In the genomic region with DNA sequence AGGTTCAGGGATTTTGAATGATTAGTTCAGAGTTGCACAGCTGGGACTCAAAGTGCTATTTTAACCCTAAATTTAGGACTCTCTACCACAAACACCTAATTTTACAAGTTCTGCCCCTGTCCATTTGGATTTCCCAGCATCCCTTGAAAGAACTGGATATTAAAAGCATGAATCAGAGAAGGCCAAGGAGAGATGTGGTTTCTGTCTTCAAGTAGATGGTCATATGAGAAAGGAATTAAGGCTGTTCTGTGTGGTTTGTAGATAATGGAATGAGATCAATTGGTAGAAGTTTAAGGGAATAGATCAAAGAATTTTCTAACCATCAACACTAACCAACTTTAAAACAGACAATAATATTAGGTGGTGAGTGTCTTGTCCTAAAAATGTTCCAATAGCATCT, we compare ENCODE assay signal across 26 cellular contexts.
"Had no signal": no experiment of that assay in that cellular context is flagged by ENCODE, and none has a peak within 500 bp of the region (broad histone marks: within the 10 kb centered on the region; RNA-seq: fewer than 3 reads in every experiment).

No MANE protein-coding gene starts in this region.

- H3K79me2 ChIP-seq: parathyroid adenoma had no signal

- H3K4me1 ChIP-seq: esophagus muscularis mucosa, parathyroid adenoma, prostate gland, sigmoid colon, vagina had no signal

- H3K27ac Mint-ChIP-seq: memory B cell; naive B cell; natural killer cell treated with Interleukin-12 subunit alpha and Interleukin-12 subunit beta and Interleukin-15 and Interleukin-18, amount 100 ng/mL, for 72 hours; stimulated activated naive B cell treated with anti-CD40 and anti-IgM and Interleukin-4, amounts not matched to agents 10 μg/mL and 1 μg/mL and 100 μg/mL, for 72 hours; stimulated activated naive CD8-positive, alpha-beta T cell treated with anti-CD3 and anti-CD28 coated beads, Interleukin-15, Interleukin-2, amounts not matched to agents 100 ng/mL and 50 ng/mL, for 24 hours had no signal

- H3K4me1 Mint-ChIP-seq: memory B cell; naive B cell; neural crest cell; stimulated activated naive B cell treated with anti-CD40 and anti-IgM and Interleukin-4, amounts not matched to agents 10 μg/mL and 1 μg/mL and 100 μg/mL, for 72 hours had no signal

- H3K9me3 Mint-ChIP-seq: memory B cell; neural crest cell; stimulated activated naive CD8-positive, alpha-beta T cell treated with anti-CD3 and anti-CD28 coated beads, Interleukin-15, Interleukin-2, amounts not matched to agents 100 ng/mL and 50 ng/mL, for 24 hours had no signal

- H3K9ac ChIP-seq: parathyroid adenoma had no signal

- H3K9me3 ChIP-seq: esophagus muscularis mucosa, heart right ventricle, mucosa of descending colon, neutrophil, prostate gland, sigmoid colon, vagina had no signal

- H2AFZ ChIP-seq: parathyroid adenoma had no signal

- DNase-seq: dermis blood vessel endothelial cell; effector memory CD4-positive, alpha-beta T cell; foreskin melanocyte; glutamatergic neuron; heart right ventricle; hippocampal formation; mucosa of descending colon; naive B cell; right cardiac atrium; sigmoid colon; stimulated activated CD4-positive, alpha-beta T cell treated with anti-CD3 and anti-CD28 coated beads, Interleukin-15, amount 100 ng/mL, for 24 hours; stimulated activated CD4-positive, alpha-beta T cell treated with anti-CD3 and anti-CD28 coated beads, Interleukin-2, amount 100 ng/mL, for 48 hours; stimulated activated naive B cell treated with anti-CD40 and anti-IgM and Interleukin-4, amounts not matched to agents 10 μg/mL and 1 μg/mL and 100 μg/mL, for 72 hours; trophoblast cell had no signal

- H3K27ac ChIP-seq: coronary artery, esophagus muscularis mucosa, heart right ventricle, neutrophil, parathyroid adenoma, prostate gland, sigmoid colon, skin epidermis, vagina had no signal

- H3K36me3 Mint-ChIP-seq: memory B cell; naive B cell; natural killer cell treated with Interleukin-12 subunit alpha and Interleukin-12 subunit beta and Interleukin-15 and Interleukin-18, amount 100 ng/mL, for 72 hours; stimulated activated naive B cell treated with anti-CD40 and anti-IgM and Interleukin-4, amounts not matched to agents 10 μg/mL and 1 μg/mL and 100 μg/mL, for 72 hours had no signal

- H3K27me3 Mint-ChIP-seq: natural killer cell treated with Interleukin-12 subunit alpha and Interleukin-12 subunit beta and Interleukin-15 and Interleukin-18, amount 100 ng/mL, for 72 hours; stimulated activated naive CD8-positive, alpha-beta T cell treated with anti-CD3 and anti-CD28 coated beads, Interleukin-15, Interleukin-2, amounts not matched to agents 100 ng/mL and 50 ng/mL, for 24 hours had no signal

- H3K4me3 Mint-ChIP-seq: memory B cell; naive B cell; natural killer cell treated with Interleukin-12 subunit alpha and Interleukin-12 subunit beta and Interleukin-15 and Interleukin-18, amount 100 ng/mL, for 72 hours; neural crest cell; stimulated activated naive B cell treated with anti-CD40 and anti-IgM and Interleukin-4, amounts not matched to agents 10 μg/mL and 1 μg/mL and 100 μg/mL, for 72 hours; stimulated activated naive CD8-positive, alpha-beta T cell treated with anti-CD3 and anti-CD28 coated beads, Interleukin-15, Interleukin-2, amounts not matched to agents 100 ng/mL and 50 ng/mL, for 24 hours had no signal

- H3K36me3 ChIP-seq: esophagus muscularis mucosa, heart right ventricle, neutrophil, prostate gland, sigmoid colon, vagina had no signal

- H3K4me3 ChIP-seq: coronary artery, esophagus muscularis mucosa, heart right ventricle, lung, mucosa of descending colon, prostate gland, sigmoid colon, skin epidermis, vagina had no signal

- H3K27me3 ChIP-seq: esophagus muscularis mucosa, heart right ventricle, neutrophil, sigmoid colon, vagina had no signal
